In the genomic region with DNA sequence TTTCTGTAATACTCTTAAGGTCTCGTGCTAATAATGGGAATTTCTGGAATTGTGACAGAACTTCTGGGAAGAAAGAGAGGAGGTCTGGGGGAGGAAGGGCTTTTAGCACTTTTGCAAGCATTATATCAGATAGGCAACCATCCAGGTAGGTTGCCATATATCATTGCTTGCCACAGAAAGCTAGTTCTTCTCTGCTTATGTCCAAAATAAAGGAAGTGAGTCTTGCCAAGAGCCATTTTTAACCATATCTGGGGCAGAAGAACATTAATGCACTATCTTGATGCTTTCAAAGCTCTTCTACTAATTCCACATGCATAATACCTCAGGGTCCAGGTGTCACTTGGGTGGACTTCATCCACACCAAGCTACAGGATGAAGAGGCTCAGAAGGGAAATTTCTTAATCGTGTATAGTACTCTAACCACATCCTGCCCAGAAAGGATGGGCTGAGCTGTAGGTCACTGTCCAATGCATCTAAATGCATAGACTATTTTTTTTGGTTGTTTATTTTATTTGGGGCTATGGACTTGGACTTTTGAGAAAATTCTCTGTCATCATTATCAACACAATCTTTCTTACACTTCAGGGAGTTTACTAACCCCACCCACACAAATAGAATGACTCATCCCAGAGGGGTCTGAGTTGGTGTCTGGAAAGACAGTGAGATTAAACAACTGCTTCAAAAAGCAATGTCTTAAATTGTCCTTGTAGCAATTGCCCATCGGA, we compare ENCODE assay signal across 9 cellular contexts.
DNase-seq lines count a peak whose midpoint lies in the region; ATAC-seq, FAIRE-seq and TF ChIP-seq lines count a peak whose summit lies in the region.
"Had no signal": no experiment of that assay in that cellular context is flagged by ENCODE, and none has a peak within 500 bp of the region (broad histone marks: within the 10 kb centered on the region; RNA-seq: fewer than 3 reads in every experiment).

No MANE protein-coding gene starts in this region.

- ATAC-seq in GM18519 (IDR thresholded peaks at IDR 0.05; ENCODE audit: low FRiP score, unreplicated experiment) = peak; percentile 50
- peak; percentile 52 for ATAC-seq in GM21737 (IDR thresholded peaks at IDR 0.05; ENCODE audit: unreplicated experiment)
- ATAC-seq in aorta (ENCODE audit: low FRiP score) = no peak

- 70 to 73% methylated on average over 3 of the region's 3 CpGs for WGBS in aorta, 2 donors

- H3K9me3 ChIP-seq in aorta (ENCODE audit: control insufficient read depth, low read length) = peaks cover 2% of the 10 kb centered on the region

- no peak for FAIRE-seq in HTR-8/SVneo (lab: Jason Lieb, UNC)
- FAIRE-seq: islet of Langerhans had no signal

- POLR2A ChIA-PET in HEK293T (lab: Yijun Ruan, JAX) = no interaction called here

- intact Hi-C loops in aorta (cut with DNase I) = no loop called here

- no peaks in the 10 kb centered on the region for H3K36me3 ChIP-seq in aorta (ENCODE audit: control insufficient read depth in 1 of 2, insufficient read depth in 2 of 2, low read length in 1 of 2)

- DNase-seq in HTR-8/SVneo (ENCODE audit: insufficient read length, low spot score) (peak; percentile 18), iris pigment epithelial cell (ENCODE audit: low read depth) (peak; percentile 23), aorta (no peak), anterior cingulate cortex (lab: John Stamatoyannopoulos, UW) (no peak), HEK293T (ENCODE audit: extremely low spot score) (no peak), DMS153 treated with DMSO at 0.1 percent for 48 hours (lab: John Stamatoyannopoulos, UW; ENCODE audit: unreplicated experiment) (no peak)

- H3K27me3 ChIP-seq in aorta (ENCODE audit: control insufficient read depth in 1 of 2, insufficient read depth in 2 of 2, low read length in 1 of 2) = no peaks in the 10 kb centered on the region

- no peaks in the 10 kb centered on the region for H3K4me1 ChIP-seq in aorta (ENCODE audit: control insufficient read depth in 1 of 2, insufficient read depth in 2 of 2, low read length in 2 of 2)

- CTCF ChIA-PET in HEK293T (lab: Yijun Ruan, JAX) = no interaction called here

- H3K27ac ChIP-seq in aorta (ENCODE audit: low read depth in 1 of 2, low read length in 2 of 2) = no peak overlapping the region

- H3K4me3 ChIP-seq in aorta (ENCODE audit: low read length in 2 of 2) = no peak overlapping the region

TF ChIP-seq in HEK293T, 16 proteins besides CTCF, POLR2A, EP300 and RAD21:
- TF ChIP-seq FOXK2 (IDR thresholded peaks at IDR 0.05) = no peak
- no peak for TF ChIP-seq LEF1 (IDR thresholded peaks at IDR 0.05; ENCODE audit: borderline replicate concordance)
- no peak for TF ChIP-seq ARNT (IDR thresholded peaks at IDR 0.05)

Comparison
In these comparisons a context has a peak if more than half of its experiments do, and no peak if none do; other contexts are left out.
1. DNase-seq: peak in HTR-8/SVneo (single experiment) and iris pigment epithelial cell (single experiment); none in aorta (0 of 2), anterior cingulate cortex (0 of 58), HEK293T (single experiment) and DMS153 treated with DMSO at 0.1 percent for 48 hours (single experiment).